ENCODE assay signal across 21 cellular contexts in the genomic region with DNA sequence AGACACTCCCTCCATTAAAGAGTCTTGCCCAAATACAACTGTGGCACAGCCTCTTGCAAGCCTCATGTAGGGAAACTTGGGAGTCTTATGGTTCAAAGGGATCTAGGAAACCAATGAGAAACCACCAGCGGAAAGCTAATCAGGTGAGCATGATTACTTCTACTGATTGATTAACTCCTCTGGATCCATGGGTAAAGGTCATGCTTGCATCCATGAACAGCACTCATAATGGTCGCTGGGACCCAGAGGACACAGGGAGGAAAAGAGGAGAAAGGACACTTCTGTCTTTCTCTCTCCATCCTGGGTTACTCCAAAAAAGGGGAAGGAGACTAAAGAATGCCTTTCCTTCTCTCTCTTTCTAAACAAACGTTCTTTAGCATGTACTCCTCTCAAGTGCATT.
A peak's percentile ranks its signal among the peaks of the same experiment; 100 is the strongest.
DNase-seq lines count a peak whose midpoint lies in the region; ATAC-seq and TF ChIP-seq lines count a peak whose summit lies in the region.
"Had no signal": no experiment of that assay in that cellular context is flagged by ENCODE, and none has a peak within 500 bp of the region (broad histone marks: within the 10 kb centered on the region; RNA-seq: fewer than 3 reads in every experiment).

No MANE protein-coding gene starts in this region.

- no peak for TF ChIP-seq RAD21 in HCT116 (IDR thresholded peaks at IDR 0.05; ENCODE audit: low read depth)

- peaks cover 27 to 48% (median 46%) of the 10 kb centered on the region in 3 donors for H3K9me3 Mint-ChIP-seq in T-cell

- ATAC-seq in HCT116: no peak
- no peak for ATAC-seq in T-cell (replicated peaks in 1 of 4)
- ATAC-seq: activated CD8-positive, alpha-beta memory T cell treated with anti-CD3 and anti-CD28 coated beads, Interleukin-2, amount 10 ng/mL, durations not matched to agents 7 days and 5 days; activated naive CD4-positive, alpha-beta T cell treated with anti-CD3 and anti-CD28 coated beads, Interleukin-2, amount 50 U/mL, for 72 hours had no signal

- no peak overlapping the region for H2AFZ ChIP-seq in HCT116 (ENCODE audit: low read depth, low read length, poor library complexity, severe bottlenecking)
- H2AFZ ChIP-seq: PC-9 had no signal

- no peaks in the 10 kb centered on the region for H3K4me1 Mint-ChIP-seq in T-cell
- H3K4me1 Mint-ChIP-seq: activated CD8-positive, alpha-beta memory T cell treated with anti-CD3 and anti-CD28 coated beads, Interleukin-2, amount 10 ng/mL, durations not matched to agents 7 days and 5 days; B cell; IgD-negative memory B cell had no signal

- H3K27me3 ChIP-seq in HCT116 (ENCODE audit: insufficient read depth, low read length): no peaks in the 10 kb centered on the region
- H3K27me3 ChIP-seq: stomach, transverse colon had no signal

- no peak overlapping the region for H3K4me2 ChIP-seq in HCT116 (ENCODE audit: low read length)
- H3K4me2 ChIP-seq: PC-9 had no signal

- TF ChIP-seq POLR2A in HCT116 (IDR thresholded peaks at IDR 0.05; ENCODE audit: borderline replicate concordance, extremely low read depth, insufficient read depth, insufficient read length): no peak

- BruUV-seq in HCT116 (replicated peaks; lab: Mats Ljungman, UMichigan): no TSS peak

- TF ChIP-seq CTCF in HCT116 (IDR thresholded peaks at IDR 0.05 in 2 of 3, conservative IDR thresholded peaks at IDR 0.05 in 1 of 3; ENCODE audit: borderline replicate concordance in 1 of 3, insufficient read depth in 1 of 3, low read depth in 2 of 3, low read length in 2 of 3) (no peak), fibroblast of pulmonary artery (IDR thresholded peaks at IDR 0.05; ENCODE audit: low read length, missing control alignments) (no peak)

- DNase-seq in COR-L47 (lab: John Stamatoyannopoulos, UW) (peak; percentile 3), HCT116 (ENCODE audit: low read depth, low spot score) (peak; percentile 21), RKO (ENCODE audit: low spot score) (peak; percentile 18), fibroblast of pulmonary artery (ENCODE audit: low read depth) (peak; percentile 11), T-cell (no peak), NCI-H345 treated with DMSO at 0.1 percent for 48 hours (lab: John Stamatoyannopoulos, UW; ENCODE audit: unreplicated experiment) (no peak), glomerular visceral epithelial cell (ENCODE audit: extremely low spot score) (no peak)
- DNase-seq: activated CD4-positive, alpha-beta T cell treated with anti-CD3 and anti-CD28 coated beads for 4 hours; activated CD8-positive, alpha-beta memory T cell treated with anti-CD3 and anti-CD28 coated beads, Interleukin-2, amount 10 ng/mL, durations not matched to agents 7 days and 5 days; MM.1S; NCI-H2081 treated with DMSO at 0.1 percent for 48 hours; NCI-H526; nucleus accumbens; PC-9; stomach; T-helper 1 cell; transverse colon had no signal

- H3K9me2 ChIP-seq in HCT116 (ENCODE audit: insufficient read depth): no peaks in the 10 kb centered on the region

- H3K27ac ChIP-seq in HCT116 (ENCODE audit: low read depth, low read length): no peak overlapping the region
- H3K27ac ChIP-seq: PC-9, stomach, transverse colon had no signal

- intact Hi-C loops in HCT116 (cut with micrococcal nuclease): no loop called here

- POLR2A ChIA-PET in HCT116 (lab: Charles Lee) (no interaction called here), T-cell (lab: Charles Lee) (no interaction called here)

- no peaks in the 10 kb centered on the region for H3K27me3 Mint-ChIP-seq in T-cell
- H3K27me3 Mint-ChIP-seq: activated CD8-positive, alpha-beta memory T cell treated with anti-CD3 and anti-CD28 coated beads, Interleukin-2, amount 10 ng/mL, durations not matched to agents 7 days and 5 days; B cell; IgD-negative memory B cell had no signal

- no peaks in the 10 kb centered on the region for H3K4me1 ChIP-seq in HCT116 (ENCODE audit: control insufficient read depth in 1 of 2, insufficient read depth in 2 of 2, low read length in 2 of 2)
- H3K4me1 ChIP-seq: stomach, transverse colon had no signal

- no peaks in the 10 kb centered on the region for H3K36me3 ChIP-seq in HCT116 (ENCODE audit: control insufficient read depth in 1 of 2, insufficient read depth in 2 of 2, low read length in 2 of 2)
- H3K36me3 ChIP-seq: stomach, transverse colon had no signal

- peaks cover 23 to 39% of the 10 kb centered on the region in 2 experiments; a peak in 2 of 4 replicates for H3K9me3 ChIP-seq in HCT116 (ENCODE audit: control insufficient read depth in 1 of 2, insufficient read depth in 1 of 2, low read depth in 1 of 2, low read length in 2 of 2)

- H4K20me1 ChIP-seq in HCT116 (ENCODE audit: insufficient read depth): no peaks in the 10 kb centered on the region

- no peak overlapping the region for H3K4me3 Mint-ChIP-seq in T-cell
- H3K4me3 Mint-ChIP-seq: activated CD8-positive, alpha-beta memory T cell treated with anti-CD3 and anti-CD28 coated beads, Interleukin-2, amount 10 ng/mL, durations not matched to agents 7 days and 5 days; B cell; IgD-negative memory B cell had no signal

- H3K36me3 Mint-ChIP-seq in T-cell: no peaks in the 10 kb centered on the region
- H3K36me3 Mint-ChIP-seq: activated CD8-positive, alpha-beta memory T cell treated with anti-CD3 and anti-CD28 coated beads, Interleukin-2, amount 10 ng/mL, durations not matched to agents 7 days and 5 days; IgD-negative memory B cell had no signal

- no peaks in the 10 kb centered on the region for H3K79me2 ChIP-seq in HCT116 (ENCODE audit: insufficient read depth, low read length)

- no peak overlapping the region for H3K27ac Mint-ChIP-seq in T-cell
- H3K27ac Mint-ChIP-seq: activated CD8-positive, alpha-beta memory T cell treated with anti-CD3 and anti-CD28 coated beads, Interleukin-2, amount 10 ng/mL, durations not matched to agents 7 days and 5 days; activated naive CD4-positive, alpha-beta T cell treated with anti-CD3 and anti-CD28 coated beads, Interleukin-2, amount 50 U/mL, for 72 hours; B cell had no signal

- RAD21 ChIA-PET in HCT116 (lab: Charles Lee; ENCODE audit: low non-redundant PET in 1 of 2, low total read pairs in 2 of 2, uncharacterized antibody in 2 of 2, unreplicated experiment in 2 of 2): no interaction called here

- H3K9ac ChIP-seq in HCT116 (ENCODE audit: low read length): no peak overlapping the region

- H3K4me3 ChIP-seq in HCT116 (replicated peaks in 1 of 2; ENCODE audit: low read depth in 1 of 2, low read length in 2 of 2) (no peak overlapping the region), fibroblast of pulmonary artery (replicated peaks; ENCODE audit: low read depth, low read length) (no peak overlapping the region)
- H3K4me3 ChIP-seq: lung, PC-9, stomach, transverse colon had no signal

- CTCF ChIA-PET in HCT116 (lab: Charles Lee): no interaction called here
- CTCF ChIA-PET in T-cell (lab: Charles Lee): no interaction called here

TF ChIP-seq in HCT116, 20 proteins besides CTCF, POLR2A, EP300 and RAD21:
- TF ChIP-seq YY1 (IDR thresholded peaks at IDR 0.05; ENCODE audit: extremely low read depth, insufficient replicate concordance, low read depth, low read length) (no peak), CBX3 (IDR thresholded peaks at IDR 0.05; ENCODE audit: low read depth) (peak; percentile 33; the same call in 1 of the 2 replicates)

Comparison
In these comparisons a context has a peak if more than half of its experiments do, and no peak if none do; other contexts are left out.
1. DNase-seq: peak in COR-L47 (single experiment), HCT116 (single experiment), RKO (single experiment) and fibroblast of pulmonary artery (single experiment); none in T-cell (0 of 34), NCI-H345 treated with DMSO at 0.1 percent for 48 hours (single experiment) and glomerular visceral epithelial cell (single experiment).